Comparison of ENCODE assay signal across 25 cellular contexts in genomic region chrX:47321978-47322377, GRCh38. TPM values are rescaled to one million over a fixed set of nuclear protein-coding genes. Genes with fewer than 3 reads are reported as not detected.
DNase-seq lines count a peak whose midpoint lies in the region; ATAC-seq and TF ChIP-seq lines count a peak whose summit lies in the region.
"Had no signal": no experiment of that assay in that cellular context is flagged by ENCODE, and none has a peak within 500 bp of the region (broad histone marks: within the 10 kb centered on the region; RNA-seq: fewer than 3 reads in every experiment).

No MANE protein-coding gene starts in this region.

- H3K36me3 ChIP-seq in mammary epithelial cell (ENCODE audit: insufficient read depth, low read length), result no peaks in the 10 kb centered on the region
- H3K36me3 ChIP-seq in breast epithelium, result no peaks in the 10 kb centered on the region
- H3K36me3 ChIP-seq in hepatocyte (replicated peaks; ENCODE audit: insufficient read depth, low read depth), result no peaks in the 10 kb centered on the region
- H3K36me3 ChIP-seq in thyroid gland, result no peaks in the 10 kb centered on the region
- H3K36me3 ChIP-seq in gastrocnemius medialis, result no peaks in the 10 kb centered on the region
- H3K36me3 ChIP-seq: BLaER1 treated with 17β-estradiol and CSF1 and Interleukin-3, amounts not matched to agents 10 nM and 100 nM; lower lobe of right lung; MG63; vagina had no signal

- H3K4me3 ChIP-seq in mammary epithelial cell (replicated peaks in 1 of 3; ENCODE audit: insufficient read depth in 1 of 3, low read depth in 2 of 3, low read length in 3 of 3) (no peak overlapping the region), breast epithelium (no peak overlapping the region), hepatocyte (no peak overlapping the region), thyroid gland (replicated peaks in 1 of 3) (no peak overlapping the region), gastrocnemius medialis (no peak overlapping the region)
- H3K4me3 ChIP-seq: A549; BLaER1 treated with 17β-estradiol and CSF1 and Interleukin-3, amounts not matched to agents 10 nM and 100 nM; body of pancreas; coronary artery; GM12878; lower lobe of right lung; MG63; psoas muscle; SK-N-MC; vagina had no signal

- H3K9me2 ChIP-seq in hepatocyte (replicated peaks; ENCODE audit: insufficient read depth), result no peaks in the 10 kb centered on the region

- no peak overlapping the region for H3K4me3 Mint-ChIP-seq in nephron
- H3K4me3 Mint-ChIP-seq: activated naive CD8-positive, alpha-beta T cell treated with anti-CD3 and anti-CD28 coated beads for 36 hours; naive thymus-derived CD4-positive, alpha-beta T cell had no signal

- H3K4me2 ChIP-seq in mammary epithelial cell (ENCODE audit: insufficient read depth, low read depth, low read length) (no peak overlapping the region), hepatocyte (no peak overlapping the region)
- H3K4me2 ChIP-seq: A549; BLaER1 treated with 17β-estradiol and CSF1 and Interleukin-3, amounts not matched to agents 10 nM and 100 nM had no signal

- no TSS peak for BruUV-seq in mammary epithelial cell (replicated peaks; lab: Mats Ljungman, UMichigan)

- H4K20me1 ChIP-seq in mammary epithelial cell (ENCODE audit: insufficient read depth, low read length) (no peaks in the 10 kb centered on the region), hepatocyte (ENCODE audit: insufficient read depth, poor library complexity, severe bottlenecking) (no peaks in the 10 kb centered on the region)
- H4K20me1 ChIP-seq: BLaER1 treated with 17β-estradiol and CSF1 and Interleukin-3, amounts not matched to agents 10 nM and 100 nM had no signal

- H3K79me2 ChIP-seq in mammary epithelial cell (ENCODE audit: insufficient read depth, low read length) (no peaks in the 10 kb centered on the region), hepatocyte (no peaks in the 10 kb centered on the region)

- intact Hi-C loops in mammary epithelial cell (cut with micrococcal nuclease), result no loop called here
- intact Hi-C loops in breast epithelium (cut with DNase I; ENCODE audit: low total_unique reads), result no loop called here
- intact Hi-C loops in thyroid gland (cut with DNase I), result no loop called here
- intact Hi-C loops in gastrocnemius medialis (cut with DNase I; ENCODE audit: low total_unique reads), result no loop called here

- H3K27me3 ChIP-seq in mammary epithelial cell (ENCODE audit: insufficient read depth, low read length) (no peaks in the 10 kb centered on the region), breast epithelium (peaks cover 0 to 27% of the 10 kb centered on the region in 2 donors), hepatocyte (no peaks in the 10 kb centered on the region), thyroid gland (no peaks in the 10 kb centered on the region), gastrocnemius medialis (peaks cover 0 to under 1% (median 0%) of the 10 kb centered on the region in 3 donors)
- H3K27me3 ChIP-seq: body of pancreas, MG63, vagina had no signal

- H3K9me3 ChIP-seq in mammary epithelial cell (replicated peaks; ENCODE audit: insufficient read depth, low read length) (no peaks in the 10 kb centered on the region), breast epithelium (no peaks in the 10 kb centered on the region), hepatocyte (ENCODE audit: low read depth) (no peaks in the 10 kb centered on the region), thyroid gland (no peaks in the 10 kb centered on the region), gastrocnemius medialis (no peaks in the 10 kb centered on the region)
- H3K9me3 ChIP-seq: A549, body of pancreas, lower lobe of right lung, MG63, psoas muscle, vagina had no signal

- TF ChIP-seq POLR2A in breast epithelium (IDR thresholded peaks at IDR 0.05) (no peak), thyroid gland (IDR thresholded peaks at IDR 0.05) (no peak), gastrocnemius medialis (IDR thresholded peaks at IDR 0.05) (no peak)

- no peak for DNase-seq in mammary epithelial cell
- DNase-seq in breast epithelium (ENCODE audit: low spot score in 2 of 2), result no peak
- no peak for DNase-seq in hepatocyte (ENCODE audit: low spot score)
- no peak for DNase-seq in thyroid gland
- DNase-seq in gastrocnemius medialis, result no peak
- DNase-seq in NCI-H2081 treated with DMSO at 0.1 percent for 48 hours (lab: John Stamatoyannopoulos, UW), result no peak
- DNase-seq in stimulated activated CD4-positive, alpha-beta T cell treated with anti-CD3 and anti-CD28 coated beads, Interleukin-1b, Interleukin-23, amount 100 ng/mL, for 48 hours, result no peak
- DNase-seq: activated naive CD8-positive, alpha-beta T cell treated with anti-CD3 and anti-CD28 coated beads for 36 hours; DMS 273 treated with DMSO at 0.1 percent for 48 hours; GF-D8; MG63; naive thymus-derived CD4-positive, alpha-beta T cell; NCI-H1694; T1000 had no signal

- 95% methylated on average over 8 of the region's 16 CpGs for WGBS in mammary epithelial cell (ENCODE audit: low coverage, missing lambda C conversion rate)
- WGBS in hepatocyte (ENCODE audit: low lambda C conversion rate, missing lambda C conversion rate), result 73% methylated on average over 16 of the region's 16 CpGs
- WGBS in thyroid gland, 2 donors, result 60 to 81% methylated on average over 1 to 12 of the region's 16 CpGs

- H3K9me3 Mint-ChIP-seq in nephron, result peaks cover 14% of the 10 kb centered on the region
- H3K9me3 Mint-ChIP-seq: activated naive CD8-positive, alpha-beta T cell treated with anti-CD3 and anti-CD28 coated beads for 36 hours had no signal

- no peaks in the 10 kb centered on the region for H3K36me3 Mint-ChIP-seq in nephron (ENCODE audit: low read depth)
- H3K36me3 Mint-ChIP-seq: activated naive CD8-positive, alpha-beta T cell treated with anti-CD3 and anti-CD28 coated beads for 36 hours; naive thymus-derived CD4-positive, alpha-beta T cell had no signal

- dilution Hi-C loops in mammary epithelial cell (cut with HindIII; ENCODE audit: low sequenced_read_pairs), result loop anchor here (5.0 kb wide), 1 partner anchor 50 kb away; the partner anchor contains the start of gene ZNF157

- TF ChIP-seq CTCF in mammary epithelial cell (conservative IDR thresholded peaks at IDR 0.05 in 1 of 2, IDR thresholded peaks at IDR 0.05 in 1 of 2; ENCODE audit: extremely low read depth in 1 of 2, insufficient read depth in 1 of 2, low read depth in 1 of 2, low read length in 2 of 2), result no peak
- no peak for TF ChIP-seq CTCF in breast epithelium (IDR thresholded peaks at IDR 0.05)
- no peak for TF ChIP-seq CTCF in hepatocyte (IDR thresholded peaks at IDR 0.05; ENCODE audit: poor library complexity)
- no peak for TF ChIP-seq CTCF in nephron (IDR thresholded peaks at IDR 0.05; ENCODE audit: unreplicated experiment in 3 of 3)
- TF ChIP-seq CTCF in thyroid gland (IDR thresholded peaks at IDR 0.05), result no peak
- no peak for TF ChIP-seq CTCF in gastrocnemius medialis (IDR thresholded peaks at IDR 0.05 in 4 of 5, conservative IDR thresholded peaks at IDR 0.05 in 1 of 5)

- H3K4me1 ChIP-seq in mammary epithelial cell (ENCODE audit: insufficient read depth, low read length) (no peaks in the 10 kb centered on the region), breast epithelium (no peaks in the 10 kb centered on the region), hepatocyte (ENCODE audit: insufficient read depth) (no peaks in the 10 kb centered on the region), thyroid gland (no peaks in the 10 kb centered on the region), gastrocnemius medialis (no peaks in the 10 kb centered on the region)
- H3K4me1 ChIP-seq: A549; BLaER1 treated with 17β-estradiol and CSF1 and Interleukin-3, amounts not matched to agents 10 nM and 100 nM; body of pancreas; lower lobe of right lung; psoas muscle; vagina had no signal

- no peak overlapping the region for H3K27ac ChIP-seq in mammary epithelial cell (ENCODE audit: insufficient read depth, low read depth, low read length)
- H3K27ac ChIP-seq in breast epithelium, result no peak overlapping the region
- no peak overlapping the region for H3K27ac ChIP-seq in hepatocyte
- H3K27ac ChIP-seq in thyroid gland, result no peak overlapping the region
- H3K27ac ChIP-seq in gastrocnemius medialis, result no peak overlapping the region
- H3K27ac ChIP-seq: A549; BLaER1 treated with 17β-estradiol and CSF1 and Interleukin-3, amounts not matched to agents 10 nM and 100 nM; body of pancreas; coronary artery; lower lobe of right lung; psoas muscle; SK-N-MC; vagina had no signal

- CTCF ChIA-PET in mammary epithelial cell (lab: Charles Lee; ENCODE audit: low non-redundant PET), result no interaction called here

- peaks cover 6% of the 10 kb centered on the region for H3K4me1 Mint-ChIP-seq in nephron
- H3K4me1 Mint-ChIP-seq: activated naive CD8-positive, alpha-beta T cell treated with anti-CD3 and anti-CD28 coated beads for 36 hours; naive thymus-derived CD4-positive, alpha-beta T cell had no signal

- no peaks in the 10 kb centered on the region for H3K27me3 Mint-ChIP-seq in nephron (ENCODE audit: low read depth)
- H3K27me3 Mint-ChIP-seq: activated naive CD8-positive, alpha-beta T cell treated with anti-CD3 and anti-CD28 coated beads for 36 hours; naive thymus-derived CD4-positive, alpha-beta T cell had no signal

- no peak for ATAC-seq in gastrocnemius medialis
- ATAC-seq: A549; activated CD4-positive, CD25-positive, alpha-beta regulatory T cell treated with anti-CD3 and anti-CD28 coated beads, Interleukin-2, amount 50 U/mL, for 24 hours; GM12878; naive thymus-derived CD4-positive, alpha-beta T cell had no signal

- H3K27ac Mint-ChIP-seq in nephron, result peak overlapping the region; percentile 56 to 81 (median 80)
- H3K27ac Mint-ChIP-seq: activated naive CD8-positive, alpha-beta T cell treated with anti-CD3 and anti-CD28 coated beads for 36 hours; naive thymus-derived CD4-positive, alpha-beta T cell had no signal

- no peak overlapping the region for H3K9ac ChIP-seq in mammary epithelial cell (ENCODE audit: insufficient read depth, low read length)
- H3K9ac ChIP-seq: BLaER1 treated with 17β-estradiol and CSF1 and Interleukin-3, amounts not matched to agents 10 nM and 100 nM had no signal

- peak overlapping the region; percentile 41 for H2AFZ ChIP-seq in mammary epithelial cell (ENCODE audit: low read depth, low read length)
- H2AFZ ChIP-seq in hepatocyte, result peak overlapping the region; percentile 69

- in situ Hi-C loops in mammary epithelial cell (cut with MboI; ENCODE audit: low sequenced_read_pairs in 2 of 2), result no loop called here
- in situ Hi-C loops in gastrocnemius medialis (cut with MboI; ENCODE audit: low sequenced_read_pairs in 4 of 4), result no loop called here

RNA-seq across cellular contexts. Expression of gene ZNF157, which starts 48.4 kb away (rescaled TPM):
- under 1 TPM; 0.17 to 0.28 TPM for total RNA-seq in mammary epithelial cell
- 0.12 TPM for polyA plus RNA-seq in mammary epithelial cell
- not detected for polyA minus RNA-seq in mammary epithelial cell
- total RNA-seq in breast epithelium, result under 1 TPM in 2 of 3 donors, not detected in 1; 0.29 to 0.33 TPM
- total RNA-seq in hepatocyte, result 0.08 and 0.33 TPM in 2 replicates
- polyA plus RNA-seq in hepatocyte, result not detected in 2 replicates
- total RNA-seq in thyroid gland, result 1 to 10 TPM in 3 of 4 donors, under 1 TPM in 1; 0.89 to 2.0 (median 1.2) TPM
- under 1 TPM in 3 of 4 donors, not detected in 1; 0.09 to 0.26 (median 0.25) TPM for total RNA-seq in gastrocnemius medialis
- total RNA-seq: psoas muscle, vagina had no signal
